Comparison of ENCODE assay signal across 18 cellular contexts in the genomic region with DNA sequence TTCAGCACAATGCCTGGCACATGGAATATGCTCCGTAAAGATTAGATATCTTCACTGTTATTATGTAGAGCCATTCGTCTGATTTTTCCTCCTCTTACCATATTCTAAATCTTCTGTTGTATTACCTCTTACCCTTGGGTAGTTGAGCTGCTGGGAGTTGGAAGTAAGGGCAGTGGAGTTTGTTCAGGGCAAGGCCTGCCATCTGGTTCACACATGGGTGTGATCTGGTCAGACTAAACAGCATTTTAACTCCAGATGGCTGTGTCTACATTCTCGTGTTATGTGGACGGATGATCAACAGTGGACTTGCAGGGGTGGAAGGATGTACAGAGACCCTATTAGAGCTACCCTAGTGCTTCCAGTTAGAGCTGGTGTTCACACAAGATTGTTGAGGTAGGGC.
"Had no signal": no experiment of that assay in that cellular context is flagged by ENCODE, and none has a peak within 500 bp of the region (broad histone marks: within the 10 kb centered on the region; RNA-seq: fewer than 3 reads in every experiment).

No MANE protein-coding gene starts in this region.

- H3K27ac ChIP-seq: left lung, sigmoid colon, spleen, upper lobe of right lung had no signal

- H3K9me3 ChIP-seq: left lung, sigmoid colon, spleen, upper lobe of right lung had no signal

- FAIRE-seq: frontal cortex had no signal

- H3K9me3 Mint-ChIP-seq: activated T-helper 1 cell treated with anti-CD3 and anti-CD28 coated beads, Interleukin-12 subunit alpha, Interleukin-12 subunit beta, Interleukin-2, Interleukin-4 antibody, amounts not matched to agents 30 ng/mL and 10 ng/mL and 1 ng/mL, durations not matched to agents 14 hours and 24 hours and 36 hours; dendritic cell treated with granulocyte-macrophage colony-stimulating factor and Interleukin-4, amounts not matched to agents 40 ng/mL and 50 ng/mL, for 4 days; effector memory CD8-positive, alpha-beta T cell; mesothelial cell of epicardium; nephron; stimulated activated naive B cell treated with anti-CD40 and anti-IgM and Interleukin-4, amounts not matched to agents 10 μg/mL and 1 μg/mL and 100 μg/mL, for 72 hours had no signal

- H3K27ac Mint-ChIP-seq: activated naive CD8-positive, alpha-beta T cell; activated T-helper 1 cell treated with anti-CD3 and anti-CD28 coated beads, Interleukin-12 subunit alpha, Interleukin-12 subunit beta, Interleukin-2, Interleukin-4 antibody, amounts not matched to agents 30 ng/mL and 10 ng/mL and 1 ng/mL, durations not matched to agents 14 hours and 24 hours and 36 hours; dendritic cell treated with granulocyte-macrophage colony-stimulating factor and Interleukin-4, amounts not matched to agents 40 ng/mL and 50 ng/mL, for 4 days; effector memory CD8-positive, alpha-beta T cell; mesothelial cell of epicardium; nephron; stimulated activated naive B cell treated with anti-CD40 and anti-IgM and Interleukin-4, amounts not matched to agents 10 μg/mL and 1 μg/mL and 100 μg/mL, for 72 hours had no signal

- H3K36me3 ChIP-seq: left lung, sigmoid colon, spleen, upper lobe of right lung had no signal

- H3K4me1 ChIP-seq: left lung, sigmoid colon, spleen, upper lobe of right lung had no signal

- H3K27me3 ChIP-seq: left lung, sigmoid colon, spleen, upper lobe of right lung had no signal

- DNase-seq: activated CD4-positive, alpha-beta T cell treated with anti-CD3 and anti-CD28 coated beads, Interleukin-2, amount 50 U/mL, for 4 hours; activated gamma-delta T cell treated with Interleukin-2 at 50 U/mL for 16 hours; effector memory CD8-positive, alpha-beta T cell; head of caudate nucleus; kidney; left lung; nucleus accumbens; posterior cingulate gyrus; sigmoid colon; spleen; stimulated activated naive B cell treated with anti-CD40 and anti-IgM and Interleukin-4, amounts not matched to agents 10 μg/mL and 1 μg/mL and 100 μg/mL, for 72 hours; upper lobe of right lung had no signal

- H3K4me3 Mint-ChIP-seq: activated naive CD8-positive, alpha-beta T cell; activated T-helper 1 cell treated with anti-CD3 and anti-CD28 coated beads, Interleukin-12 subunit alpha, Interleukin-12 subunit beta, Interleukin-2, Interleukin-4 antibody, amounts not matched to agents 30 ng/mL and 10 ng/mL and 1 ng/mL, durations not matched to agents 14 hours and 24 hours and 36 hours; dendritic cell treated with granulocyte-macrophage colony-stimulating factor and Interleukin-4, amounts not matched to agents 40 ng/mL and 50 ng/mL, for 4 days; effector memory CD8-positive, alpha-beta T cell; mesothelial cell of epicardium; nephron; stimulated activated naive B cell treated with anti-CD40 and anti-IgM and Interleukin-4, amounts not matched to agents 10 μg/mL and 1 μg/mL and 100 μg/mL, for 72 hours had no signal

- H3K4me1 Mint-ChIP-seq: mesothelial cell of epicardium; nephron; stimulated activated naive B cell treated with anti-CD40 and anti-IgM and Interleukin-4, amounts not matched to agents 10 μg/mL and 1 μg/mL and 100 μg/mL, for 72 hours had no signal

- H3K36me3 Mint-ChIP-seq: mesothelial cell of epicardium had no signal

- H3K4me3 ChIP-seq: left lung, sigmoid colon, spleen, upper lobe of right lung had no signal

- H3K27me3 Mint-ChIP-seq: activated naive CD8-positive, alpha-beta T cell; dendritic cell treated with granulocyte-macrophage colony-stimulating factor and Interleukin-4, amounts not matched to agents 40 ng/mL and 50 ng/mL, for 4 days; effector memory CD8-positive, alpha-beta T cell; stimulated activated naive B cell treated with anti-CD40 and anti-IgM and Interleukin-4, amounts not matched to agents 10 μg/mL and 1 μg/mL and 100 μg/mL, for 72 hours had no signal
